Comparison of ENCODE assay signal across 13 cellular contexts in genomic region chr15:96882361-96882760, GRCh38.
DNase-seq lines count a peak whose midpoint lies in the region; ATAC-seq and TF ChIP-seq lines count a peak whose summit lies in the region.
"Had no signal": no experiment of that assay in that cellular context is flagged by ENCODE, and none has a peak within 500 bp of the region (broad histone marks: within the 10 kb centered on the region; RNA-seq: fewer than 3 reads in every experiment).

No MANE protein-coding gene starts in this region.

- H3K23ac ChIP-seq in mesenchymal stem cell (ENCODE audit: low read length in 2 of 2), result no peak overlapping the region

- DNase-seq in astrocyte of the spinal cord (ENCODE audit: low read depth, low spot score) (peak; percentile 11), mesenchymal stem cell (peak; percentile 35), brain microvascular endothelial cell (no peak)
- DNase-seq: AML-193; Calu3; CD4-positive, CD25-positive, alpha-beta regulatory T cell; DMS 273 treated with DMSO at 0.1 percent for 48 hours; GM23248 had no signal

- H3K36me3 ChIP-seq in mesenchymal stem cell (ENCODE audit: control insufficient read depth in 1 of 2, insufficient read depth in 2 of 2, low read depth in 1 of 2, low read length in 2 of 2), result no peaks in the 10 kb centered on the region
- H3K36me3 ChIP-seq in neuron (ENCODE audit: insufficient read depth, low read length), result no peaks in the 10 kb centered on the region
- H3K36me3 ChIP-seq in brain microvascular endothelial cell (replicated peaks), result no peaks in the 10 kb centered on the region
- H3K36me3 ChIP-seq: BLaER1 had no signal

- no peak for TF ChIP-seq CTCF in astrocyte of the spinal cord (IDR thresholded peaks at IDR 0.05; ENCODE audit: low read depth, low read length)
- no peak for TF ChIP-seq CTCF in brain microvascular endothelial cell (IDR thresholded peaks at IDR 0.05; ENCODE audit: low read depth, low read length, missing control alignments)

- WGBS in mesenchymal stem cell, result 85% methylated on average over 2 of the region's 3 CpGs

- H3K4me2 ChIP-seq in mesenchymal stem cell (ENCODE audit: low read length, poor library complexity, severe bottlenecking), result no peak overlapping the region
- H3K4me2 ChIP-seq: BLaER1 had no signal

- H3K18ac ChIP-seq in mesenchymal stem cell (ENCODE audit: low read depth in 1 of 2, low read length in 2 of 2), result no peak overlapping the region

- no peak overlapping the region for H2AK5ac ChIP-seq in mesenchymal stem cell (ENCODE audit: low read length, severe bottlenecking)

- no peak overlapping the region for H2AFZ ChIP-seq in mesenchymal stem cell (ENCODE audit: low read depth, low read length)
- H2AFZ ChIP-seq in neuron (ENCODE audit: low read depth, low read length), result peak overlapping the region; percentile 39
- H2AFZ ChIP-seq: GM23248 had no signal

- H3K4me1 ChIP-seq in mesenchymal stem cell (ENCODE audit: control insufficient read depth, insufficient read depth, low read depth, low read length), result no peaks in the 10 kb centered on the region
- H3K4me1 ChIP-seq in neuron (ENCODE audit: insufficient read depth, low read length), result peaks cover 8% of the 10 kb centered on the region
- H3K4me1 ChIP-seq: BLaER1 had no signal

- H2BK5ac ChIP-seq in mesenchymal stem cell (ENCODE audit: low read depth, low read length, poor library complexity, severe bottlenecking), result no peak overlapping the region

- in situ Hi-C loops in astrocyte of the spinal cord (cut with HindIII; ENCODE audit: low sequenced_read_pairs), result no loop called here
- in situ Hi-C loops in brain microvascular endothelial cell (cut with HindIII; ENCODE audit: low pct_ligation_motif_present, low sequenced_read_pairs), result no loop called here

- no peak overlapping the region for H3K4ac ChIP-seq in mesenchymal stem cell (ENCODE audit: low read depth in 1 of 2, low read length in 2 of 2)

- H3K9me3 ChIP-seq in mesenchymal stem cell (ENCODE audit: control insufficient read depth, low read length) (peaks cover 3% of the 10 kb centered on the region), neuron (ENCODE audit: low read length) (no peaks in the 10 kb centered on the region)
- H3K9me3 ChIP-seq: BLaER1 had no signal

- ATAC-seq in GM21381 (IDR thresholded peaks at IDR 0.05; ENCODE audit: unreplicated experiment) (no peak), HG03025 (IDR thresholded peaks at IDR 0.05; ENCODE audit: low FRiP score, unreplicated experiment) (no peak)
- ATAC-seq: HepG2 had no signal

- H4K91ac ChIP-seq in mesenchymal stem cell (ENCODE audit: low read length), result no peak overlapping the region

- H3K27me3 ChIP-seq in mesenchymal stem cell (ENCODE audit: control insufficient read depth in 1 of 2, insufficient read depth in 1 of 2, low read length in 2 of 2), result no peaks in the 10 kb centered on the region
- no peaks in the 10 kb centered on the region for H3K27me3 ChIP-seq in neuron (ENCODE audit: insufficient read depth, low read length)
- H3K27me3 ChIP-seq in brain microvascular endothelial cell (replicated peaks), result no peaks in the 10 kb centered on the region
- H3K27me3 ChIP-seq: BLaER1 had no signal

- H3K79me1 ChIP-seq in mesenchymal stem cell (replicated peaks; ENCODE audit: low read length, poor library complexity, severe bottlenecking), result no peaks in the 10 kb centered on the region

- H3K9ac ChIP-seq in mesenchymal stem cell (ENCODE audit: low read length), result no peak overlapping the region
- H3K9ac ChIP-seq: BLaER1, GM23248 had no signal

- no peak overlapping the region for H3K27ac ChIP-seq in mesenchymal stem cell (ENCODE audit: low read length, poor library complexity, severe bottlenecking)
- no peak overlapping the region for H3K27ac ChIP-seq in brain microvascular endothelial cell
- H3K27ac ChIP-seq: BLaER1, GM23248 had no signal

- H3K4me3 ChIP-seq in astrocyte of the spinal cord (ENCODE audit: low read depth, low read length), result no peak overlapping the region
- H3K4me3 ChIP-seq in mesenchymal stem cell (ENCODE audit: insufficient read depth in 1 of 2, low read depth in 1 of 2, low read length in 2 of 2), result no peak overlapping the region
- H3K4me3 ChIP-seq in neuron (ENCODE audit: low read length), result no peak overlapping the region
- no peak overlapping the region for H3K4me3 ChIP-seq in brain microvascular endothelial cell (ENCODE audit: low read depth, low read length)
- H3K4me3 ChIP-seq: BLaER1, GM23248 had no signal

- H2BK120ac ChIP-seq in mesenchymal stem cell (ENCODE audit: low read depth, low read length), result peak overlapping the region; percentile 19

- no peak overlapping the region for H4K8ac ChIP-seq in mesenchymal stem cell (ENCODE audit: low read length)

- no peak overlapping the region for H3K14ac ChIP-seq in mesenchymal stem cell (ENCODE audit: low read length in 2 of 2)

- H2BK15ac ChIP-seq in mesenchymal stem cell (ENCODE audit: low read depth, poor library complexity, severe bottlenecking), result no peak overlapping the region

- H2BK12ac ChIP-seq in mesenchymal stem cell (ENCODE audit: low read length in 2 of 2), result no peak overlapping the region
